28 cellular contexts compared by ENCODE assay signal in genomic region chr15:74184582-74185091, GRCh38. TPM values are rescaled to one million over a fixed set of nuclear protein-coding genes. Genes with fewer than 3 reads are reported as not detected.
DNase-seq lines count a peak whose midpoint lies in the region; ATAC-seq, FAIRE-seq and TF ChIP-seq lines count a peak whose summit lies in the region.
"Had no signal": no experiment of that assay in that cellular context is flagged by ENCODE, and none has a peak within 500 bp of the region (broad histone marks: within the 10 kb centered on the region; RNA-seq: fewer than 3 reads in every experiment).

No MANE protein-coding gene starts in this region.

- H3K27ac Mint-ChIP-seq in activated T-cell treated with anti-CD3 and anti-CD28 coated beads, Interleukin-2, amount 50 U/mL, for 72 hours: no peak overlapping the region
- peak overlapping the region; percentile 79 for H3K27ac Mint-ChIP-seq in neural progenitor cell
- H3K27ac Mint-ChIP-seq: activated CD8-positive, alpha-beta memory T cell treated with anti-CD3 and anti-CD28 coated beads, Interleukin-2, amount 10 ng/mL, durations not matched to agents 7 days and 5 days; natural killer cell treated with Interleukin-12 subunit alpha and Interleukin-12 subunit beta and Interleukin-15 and Interleukin-18, amount 100 ng/mL, for 72 hours had no signal

- no peak for TF ChIP-seq CTCF in neural progenitor cell (IDR thresholded peaks at IDR 0.05)
- TF ChIP-seq CTCF in WERI-Rb-1 (IDR thresholded peaks at IDR 0.05; ENCODE audit: low read depth, low read length): no peak

- no peak overlapping the region for H3K4me3 Mint-ChIP-seq in activated T-cell treated with anti-CD3 and anti-CD28 coated beads, Interleukin-2, amount 50 U/mL, for 72 hours
- H3K4me3 Mint-ChIP-seq in neural progenitor cell: no peak overlapping the region
- H3K4me3 Mint-ChIP-seq: activated CD8-positive, alpha-beta memory T cell treated with anti-CD3 and anti-CD28 coated beads, Interleukin-2, amount 10 ng/mL, durations not matched to agents 7 days and 5 days; natural killer cell treated with Interleukin-12 subunit alpha and Interleukin-12 subunit beta and Interleukin-15 and Interleukin-18, amount 100 ng/mL, for 72 hours had no signal

- H3K9ac ChIP-seq in neural progenitor cell: no peak overlapping the region

- no peaks in the 10 kb centered on the region for H3K9me3 Mint-ChIP-seq in activated T-cell treated with anti-CD3 and anti-CD28 coated beads, Interleukin-2, amount 50 U/mL, for 72 hours
- H3K9me3 Mint-ChIP-seq in neural progenitor cell: no peaks in the 10 kb centered on the region
- H3K9me3 Mint-ChIP-seq: natural killer cell treated with Interleukin-12 subunit alpha and Interleukin-12 subunit beta and Interleukin-15 and Interleukin-18, amount 100 ng/mL, for 72 hours had no signal

- H4K20me1 ChIP-seq in neural progenitor cell (ENCODE audit: low read depth): no peaks in the 10 kb centered on the region

- peak; percentile 32 to 50 for DNase-seq in activated T-cell treated with anti-CD3 and anti-CD28 coated beads, Interleukin-2, amount 50 U/mL, for 48 hours
- DNase-seq in activated T-cell treated with anti-CD3 and anti-CD28 coated beads for 4 hours (no peak), GM12892 (ENCODE audit: insufficient read length) (no peak), neural progenitor cell (ENCODE audit: low spot score) (no peak), erythroblast (lab: John Stamatoyannopoulos, UW) (no peak), WERI-Rb-1 (no peak), COR-L47 (lab: John Stamatoyannopoulos, UW) (no peak)
- DNase-seq in activated T-cell treated with anti-CD3 and anti-CD28 coated beads, Interleukin-2, amount 50 U/mL, for 72 hours: peak; percentile 29 to 41
- DNase-seq: activated CD8-positive, alpha-beta memory T cell treated with anti-CD3 and anti-CD28 coated beads, Interleukin-2, amount 10 ng/mL, durations not matched to agents 7 days and 5 days; activated effector memory CD4-positive, alpha-beta T cell treated with anti-CD3 and anti-CD28 coated beads, Interleukin-2, amount 50 U/mL, for 16 hours; body of pancreas; NCI-H1092 treated with DMSO at 0.1 percent for 48 hours; NCI-H2029; NCI-H226; NCI-H774 had no signal

- H3K27me3 Mint-ChIP-seq in activated T-cell treated with anti-CD3 and anti-CD28 coated beads, Interleukin-2, amount 50 U/mL, for 72 hours (ENCODE audit: low read depth): no peaks in the 10 kb centered on the region
- H3K27me3 Mint-ChIP-seq in neural progenitor cell (ENCODE audit: insufficient read depth, low read depth): no peaks in the 10 kb centered on the region
- H3K27me3 Mint-ChIP-seq: natural killer cell treated with Interleukin-12 subunit alpha and Interleukin-12 subunit beta and Interleukin-15 and Interleukin-18, amount 100 ng/mL, for 72 hours had no signal

- peak; percentile 17 for FAIRE-seq in GM12892 (lab: Jason Lieb, UNC)
- FAIRE-seq: G401.6, islet of Langerhans, pancreas had no signal

- TF ChIP-seq POLR2A in GM12892 (IDR thresholded peaks at IDR 0.05; ENCODE audit: low read depth, low read length) (no peak), erythroblast (IDR thresholded peaks at IDR 0.05; ENCODE audit: low read length) (no peak)

- no peaks in the 10 kb centered on the region for H3F3A ChIP-seq in neural progenitor cell (ENCODE audit: low read depth)

- no peak overlapping the region for H3K4me3 ChIP-seq in neural progenitor cell
- H3K4me3 ChIP-seq in WERI-Rb-1 (ENCODE audit: low read depth, low read length): no peak overlapping the region
- H3K4me3 ChIP-seq: body of pancreas, lower lobe of right lung, mucosa of descending colon, pancreas, SK-N-MC had no signal

- H3K4me1 ChIP-seq in neural progenitor cell: no peaks in the 10 kb centered on the region
- H3K4me1 ChIP-seq: pancreas had no signal

- ATAC-seq in activated T-cell treated with anti-CD3 and anti-CD28 coated beads, Interleukin-2, amount 50 U/mL, for 72 hours (replicated peaks in 1 of 2): peak; percentile 72 to 82
- ATAC-seq: activated CD8-positive, alpha-beta memory T cell treated with anti-CD3 and anti-CD28 coated beads, Interleukin-2, amount 10 ng/mL, durations not matched to agents 7 days and 5 days; body of pancreas; HCT116; lower lobe of right lung; mucosa of descending colon; pancreas had no signal

- no peaks in the 10 kb centered on the region for H3K79me2 ChIP-seq in neural progenitor cell (ENCODE audit: low read depth)

- no peak overlapping the region for H2AFZ ChIP-seq in neural progenitor cell (replicated peaks)

- no peaks in the 10 kb centered on the region for H3K9me3 ChIP-seq in neural progenitor cell (ENCODE audit: low read depth)
- H3K9me3 ChIP-seq in WERI-Rb-1 (ENCODE audit: severe bottlenecking): no peaks in the 10 kb centered on the region
- H3K9me3 ChIP-seq: body of pancreas, lower lobe of right lung, mucosa of descending colon, pancreas had no signal

- peaks cover 21% of the 10 kb centered on the region for H3K4me1 Mint-ChIP-seq in activated T-cell treated with anti-CD3 and anti-CD28 coated beads, Interleukin-2, amount 50 U/mL, for 72 hours (ENCODE audit: low read depth)
- H3K4me1 Mint-ChIP-seq in neural progenitor cell: peaks cover 6% of the 10 kb centered on the region
- H3K4me1 Mint-ChIP-seq: activated CD8-positive, alpha-beta memory T cell treated with anti-CD3 and anti-CD28 coated beads, Interleukin-2, amount 10 ng/mL, durations not matched to agents 7 days and 5 days had no signal

- H3K36me3 ChIP-seq in neural progenitor cell (no peaks in the 10 kb centered on the region), WERI-Rb-1 (peaks cover 56% of the 10 kb centered on the region)
- H3K36me3 ChIP-seq: lower lobe of right lung, pancreas had no signal

- H3K4me2 ChIP-seq in neural progenitor cell: no peak overlapping the region

- no peaks in the 10 kb centered on the region for H3K36me3 Mint-ChIP-seq in activated T-cell treated with anti-CD3 and anti-CD28 coated beads, Interleukin-2, amount 50 U/mL, for 72 hours (ENCODE audit: insufficient read depth in 2 of 2)
- H3K36me3 Mint-ChIP-seq in neural progenitor cell: peaks cover 1% of the 10 kb centered on the region
- H3K36me3 Mint-ChIP-seq: activated CD8-positive, alpha-beta memory T cell treated with anti-CD3 and anti-CD28 coated beads, Interleukin-2, amount 10 ng/mL, durations not matched to agents 7 days and 5 days; natural killer cell treated with Interleukin-12 subunit alpha and Interleukin-12 subunit beta and Interleukin-15 and Interleukin-18, amount 100 ng/mL, for 72 hours had no signal

- H3K27me3 ChIP-seq in neural progenitor cell (no peaks in the 10 kb centered on the region), WERI-Rb-1 (ENCODE audit: insufficient read depth, low read depth, severe bottlenecking) (no peaks in the 10 kb centered on the region)
- H3K27me3 ChIP-seq: body of pancreas, pancreas had no signal

- H3K27ac ChIP-seq in neural progenitor cell: no peak overlapping the region
- no peak overlapping the region for H3K27ac ChIP-seq in WERI-Rb-1
- H3K27ac ChIP-seq: body of pancreas, lower lobe of right lung, pancreas, SK-N-MC had no signal

RNA-seq across cellular contexts. Expression of gene ISLR, which starts 11.1 kb away (rescaled TPM):
- polyA plus RNA-seq in GM12892 (2012; ENCODE audit: missing spikeins): 0.57 TPM
- total RNA-seq in activated T-cell treated with anti-CD3 and anti-CD28 coated beads, Interleukin-2, amount 50 U/mL, for 72 hours: under 1 TPM in 1 of 2 donors, not detected in 1; 0.12 TPM
- 0.68 TPM in 1 of 2 replicates, not detected in the other for total RNA-seq in neural progenitor cell (ENCODE audit: low replicate concordance)
- total RNA-seq: activated CD8-positive, alpha-beta memory T cell treated with anti-CD3 and anti-CD28 coated beads, Interleukin-2, amount 10 ng/mL, durations not matched to agents 7 days and 5 days; HT-29; M059J; natural killer cell treated with Interleukin-12 subunit alpha and Interleukin-12 subunit beta and Interleukin-15 and Interleukin-18, amount 100 ng/mL, for 72 hours; T-helper 1 cell treated with Interleukin-12 subunit alpha and Interleukin-12 subunit beta and Interleukin-4 antibody, amounts not matched to agents 30 ng/mL and 1 ng/mL, for 36 hours had no signal

RNA-seq across cellular contexts. Expression of gene STRA6, which starts 17.9 kb away (rescaled TPM):
- polyA plus RNA-seq in GM12892 (2012; ENCODE audit: missing spikeins): 13.1 TPM
- total RNA-seq in activated T-cell treated with anti-CD3 and anti-CD28 coated beads, Interleukin-2, amount 50 U/mL, for 72 hours: under 1 TPM; 0.43 to 0.46 TPM
- 3.1 and 5.9 TPM in 2 replicates for total RNA-seq in neural progenitor cell (ENCODE audit: low replicate concordance)
- total RNA-seq: body of pancreas; lower lobe of right lung; natural killer cell treated with Interleukin-12 subunit alpha and Interleukin-12 subunit beta and Interleukin-15 and Interleukin-18, amount 100 ng/mL, for 72 hours; T-helper 1 cell treated with Interleukin-12 subunit alpha and Interleukin-12 subunit beta and Interleukin-4 antibody, amounts not matched to agents 30 ng/mL and 1 ng/mL, for 36 hours had no signal

RNA-seq across cellular contexts. Expression of gene CCDC33, which starts 51.5 kb away (rescaled TPM):
- 0.72 TPM for polyA plus RNA-seq in GM12892 (2012; ENCODE audit: missing spikeins)
- total RNA-seq in activated T-cell treated with anti-CD3 and anti-CD28 coated beads, Interleukin-2, amount 50 U/mL, for 72 hours: not detected
- 1.9 TPM in 1 of 2 replicates, not detected in the other for total RNA-seq in neural progenitor cell (ENCODE audit: low replicate concordance)
- total RNA-seq: activated CD8-positive, alpha-beta memory T cell treated with anti-CD3 and anti-CD28 coated beads, Interleukin-2, amount 10 ng/mL, durations not matched to agents 7 days and 5 days; body of pancreas; chondrocyte; glomerular endothelial cell; natural killer cell treated with Interleukin-12 subunit alpha and Interleukin-12 subunit beta and Interleukin-15 and Interleukin-18, amount 100 ng/mL, for 72 hours; pancreas; T-helper 1 cell treated with Interleukin-12 subunit alpha and Interleukin-12 subunit beta and Interleukin-4 antibody, amounts not matched to agents 30 ng/mL and 1 ng/mL, for 36 hours had no signal
- polyA plus RNA-seq: pancreas had no signal

RNA-seq across cellular contexts. Expression of gene ISLR2, which starts 54.3 kb away (rescaled TPM):
- polyA plus RNA-seq in GM12892 (2012; ENCODE audit: missing spikeins): 0.95 TPM
- total RNA-seq in activated T-cell treated with anti-CD3 and anti-CD28 coated beads, Interleukin-2, amount 50 U/mL, for 72 hours: under 1 TPM in 1 of 2 donors, not detected in 1; 0.62 TPM
- not detected in 2 replicates for total RNA-seq in neural progenitor cell (ENCODE audit: low replicate concordance)
- total RNA-seq: body of pancreas; HT-29; natural killer cell treated with Interleukin-12 subunit alpha and Interleukin-12 subunit beta and Interleukin-15 and Interleukin-18, amount 100 ng/mL, for 72 hours; T-helper 1 cell treated with Interleukin-12 subunit alpha and Interleukin-12 subunit beta and Interleukin-4 antibody, amounts not matched to agents 30 ng/mL and 1 ng/mL, for 36 hours had no signal

Comparison
In these comparisons a context has a peak if more than half of its experiments do, and no peak if none do; other contexts are left out.
1. DNase-seq: peak in activated T-cell treated with anti-CD3 and anti-CD28 coated beads, Interleukin-2, amount 50 U/mL, for 48 hours (2 of 2) and activated T-cell treated with anti-CD3 and anti-CD28 coated beads, Interleukin-2, amount 50 U/mL, for 72 hours (2 of 2); none in activated T-cell treated with anti-CD3 and anti-CD28 coated beads for 4 hours (single experiment), GM12892 (single experiment), neural progenitor cell (single experiment), erythroblast (0 of 2), WERI-Rb-1 (single experiment) and COR-L47 (single experiment).